ENCODE assay signal across 1 cellular context in genomic region chr5:125550237-125550636, GRCh38.
A peak's percentile ranks its signal among the peaks of the same experiment; 100 is the strongest.
TF ChIP-seq lines count a peak whose summit lies in the region.

No MANE protein-coding gene starts in this region.

TF ChIP-seq in HEK293, 187 proteins besides CTCF, POLR2A, EP300 and RAD21 (continued from another document):
- peak; percentile 83 for TF ChIP-seq PRDM4 (tag by site-specific recombination; IDR thresholded peaks at IDR 0.05)
- TF ChIP-seq SALL2 (tag by site-specific recombination; IDR thresholded peaks at IDR 0.05; ENCODE audit: borderline replicate concordance) = peak; percentile 94
- no peak for TF ChIP-seq ZNF169 (tag by site-specific recombination; IDR thresholded peaks at IDR 0.05)
- TF ChIP-seq ZNF366 (tag by site-specific recombination; conservative IDR thresholded peaks at IDR 0.05) = peak; percentile 87
- TF ChIP-seq ZNF121 (tag by site-specific recombination; IDR thresholded peaks at IDR 0.05) = no peak
- no peak for TF ChIP-seq PRDM1 (tag by site-specific recombination; IDR thresholded peaks at IDR 0.05)
- no peak for TF ChIP-seq ZNF548 (tag by site-specific recombination; IDR thresholded peaks at IDR 0.05)
- no peak for TF ChIP-seq ZNF341 (tag by site-specific recombination; IDR thresholded peaks at IDR 0.05; ENCODE audit: low read depth)
- no peak for TF ChIP-seq ZNF10 (tag by site-specific recombination; IDR thresholded peaks at IDR 0.05)
- TF ChIP-seq ZNF658 (tag by site-specific recombination; IDR thresholded peaks at IDR 0.05) = peak; percentile 37; the same call in 1 of the 2 replicates
- TF ChIP-seq MYNN (tag by site-specific recombination; IDR thresholded peaks at IDR 0.05; ENCODE audit: borderline replicate concordance) = peak; percentile 88
- no peak for TF ChIP-seq HOXD13 (CRISPR knock-in tag; IDR thresholded peaks at IDR 0.05; ENCODE audit: borderline replicate concordance)
- no peak for TF ChIP-seq ZNF555 (tag by site-specific recombination; conservative IDR thresholded peaks at IDR 0.05)
- TF ChIP-seq ZNF623 (tag by site-specific recombination; IDR thresholded peaks at IDR 0.05) = peak; percentile 12; the same call in 1 of the 2 replicates
- no peak for TF ChIP-seq ZNF175 (tag by site-specific recombination; IDR thresholded peaks at IDR 0.05)
- TF ChIP-seq ZNF704 (tag by site-specific recombination; IDR thresholded peaks at IDR 0.05) = no peak
- peak; percentile 85 for TF ChIP-seq ZBTB21 (tag by site-specific recombination; IDR thresholded peaks at IDR 0.05)
- no peak for TF ChIP-seq ZNF155 (tag by site-specific recombination; IDR thresholded peaks at IDR 0.05)
- peak; percentile 95 for TF ChIP-seq BCL6B (tag by site-specific recombination; IDR thresholded peaks at IDR 0.05)
- TF ChIP-seq SP2 (tag by site-specific recombination; IDR thresholded peaks at IDR 0.05) = no peak
- TF ChIP-seq RBAK (tag by site-specific recombination; IDR thresholded peaks at IDR 0.05) = no peak
- TF ChIP-seq ZNF112 (tag by site-specific recombination; IDR thresholded peaks at IDR 0.05) = peak; percentile 69; the same call in 1 of the 2 replicates
- no peak for TF ChIP-seq ZBTB1 (tag by site-specific recombination; IDR thresholded peaks at IDR 0.05)
- TF ChIP-seq ZNF830 (tag by site-specific recombination; IDR thresholded peaks at IDR 0.05; ENCODE audit: low read depth) = no peak
- TF ChIP-seq BCL11B (tag by site-specific recombination; IDR thresholded peaks at IDR 0.05; ENCODE audit: low read depth) = peak; percentile 97
- peak; percentile 93 for TF ChIP-seq ZSCAN4 (tag by site-specific recombination; IDR thresholded peaks at IDR 0.05)
- no peak for TF ChIP-seq ZNF280D (tag by site-specific recombination; IDR thresholded peaks at IDR 0.05)
- TF ChIP-seq ZNF530 (tag by site-specific recombination; IDR thresholded peaks at IDR 0.05; ENCODE audit: low read depth) = no peak
- TF ChIP-seq ZSCAN30 (tag by site-specific recombination; IDR thresholded peaks at IDR 0.05) = peak; percentile 94
- TF ChIP-seq ZNF138 (tag by site-specific recombination; IDR thresholded peaks at IDR 0.05; ENCODE audit: borderline replicate concordance) = no peak
- TF ChIP-seq ZNF585B (tag by site-specific recombination; IDR thresholded peaks at IDR 0.05) = no peak
- peak; percentile 91 for TF ChIP-seq KLF7 (tag by site-specific recombination; IDR thresholded peaks at IDR 0.05; ENCODE audit: borderline replicate concordance)
- TF ChIP-seq ZNF24 (tag by site-specific recombination; IDR thresholded peaks at IDR 0.05) = peak; percentile 79; the same call in 1 of the 2 replicates
- TF ChIP-seq ELK4 (IDR thresholded peaks at IDR 0.05; ENCODE audit: borderline replicate concordance, low read depth, low read length) = no peak
- TF ChIP-seq ZNF777 (tag by site-specific recombination; IDR thresholded peaks at IDR 0.05; ENCODE audit: borderline replicate concordance) = no peak
- TF ChIP-seq IKZF3 (tag by site-specific recombination; IDR thresholded peaks at IDR 0.05) = peak; percentile 90
- no peak for TF ChIP-seq MEIS1 (CRISPR knock-in tag; IDR thresholded peaks at IDR 0.05; ENCODE audit: borderline replicate concordance)
- 0 out of 2 replicates have a peak, but pooled peaks have one; percentile 25 for TF ChIP-seq ZNF621 (tag by site-specific recombination; IDR thresholded peaks at IDR 0.05)
- no peak for TF ChIP-seq ZSCAN23 (tag by site-specific recombination; IDR thresholded peaks at IDR 0.05)
- no peak for TF ChIP-seq EGR2 (tag by site-specific recombination; IDR thresholded peaks at IDR 0.05; ENCODE audit: low read depth)
- peak; percentile 78 for TF ChIP-seq GFI1B (tag by site-specific recombination; IDR thresholded peaks at IDR 0.05)
- no peak for TF ChIP-seq ZNF416 (tag by site-specific recombination; IDR thresholded peaks at IDR 0.05)
- no peak for TF ChIP-seq ZNF292 (tag by site-specific recombination; IDR thresholded peaks at IDR 0.05; ENCODE audit: borderline replicate concordance, low read depth)
- 0 out of 2 replicates have a peak, but pooled peaks have one; percentile 49 for TF ChIP-seq SCRT1 (tag by site-specific recombination; IDR thresholded peaks at IDR 0.05; ENCODE audit: borderline replicate concordance)
- TF ChIP-seq ZSCAN16 (tag by site-specific recombination; IDR thresholded peaks at IDR 0.05) = no peak
- no peak for TF ChIP-seq ZNF184 (tag by site-specific recombination; IDR thresholded peaks at IDR 0.05)
- TF ChIP-seq ZFP69B (tag by site-specific recombination; IDR thresholded peaks at IDR 0.05) = peak; percentile 73
- no peak for TF ChIP-seq PBX3 (CRISPR knock-in tag; IDR thresholded peaks at IDR 0.05)
- peak; percentile 73 for TF ChIP-seq ATF2 (tag by site-specific recombination; IDR thresholded peaks at IDR 0.05; ENCODE audit: low read depth)
- no peak for TF ChIP-seq YY1 (tag by site-specific recombination; IDR thresholded peaks at IDR 0.05)
- TF ChIP-seq ZNF133 (tag by site-specific recombination; IDR thresholded peaks at IDR 0.05) = no peak
